Comparison of ENCODE assay signal across 1 cellular context in the genomic region with DNA sequence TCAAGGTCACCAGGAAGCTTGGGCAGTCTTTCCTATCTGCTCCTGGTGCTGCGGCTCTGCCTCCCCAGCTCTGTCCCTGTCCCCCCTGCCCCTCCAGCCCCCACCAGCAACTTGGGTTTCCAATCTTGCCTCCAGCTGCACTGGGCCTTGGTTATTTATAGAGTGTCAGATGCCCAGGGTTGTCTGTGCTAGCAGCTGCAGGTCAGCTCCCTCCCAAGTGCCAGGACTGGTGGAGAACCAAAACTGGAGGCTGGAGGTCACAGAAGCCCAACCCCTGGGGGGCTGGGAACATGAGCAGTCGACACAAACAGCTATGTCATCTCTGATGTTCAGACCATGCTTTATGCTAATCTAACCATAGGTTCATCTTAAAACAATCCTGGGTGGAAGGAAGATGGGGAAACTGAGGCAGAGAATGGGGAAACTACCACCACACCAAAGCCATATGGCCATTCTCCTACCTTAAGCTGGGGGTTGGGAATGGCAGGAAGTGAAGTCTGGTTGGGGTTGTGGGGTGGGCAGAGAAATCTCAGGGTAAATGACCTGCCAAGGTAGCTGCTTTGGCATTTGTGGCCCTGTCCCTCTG.
TF ChIP-seq lines count a peak whose summit lies in the region.

No MANE protein-coding gene starts in this region.

TF ChIP-seq in IMR-90, 13 proteins besides CTCF, POLR2A, EP300 and RAD21:
- no peak for TF ChIP-seq MAFK (IDR thresholded peaks at IDR 0.05; ENCODE audit: low read depth, low read length)
- no peak for TF ChIP-seq CEBPB (IDR thresholded peaks at IDR 0.05; ENCODE audit: low read depth, low read length)
- TF ChIP-seq MXI1 (IDR thresholded peaks at IDR 0.05; ENCODE audit: borderline replicate concordance, low read depth, low read length): no peak
- TF ChIP-seq, protein P1, sequence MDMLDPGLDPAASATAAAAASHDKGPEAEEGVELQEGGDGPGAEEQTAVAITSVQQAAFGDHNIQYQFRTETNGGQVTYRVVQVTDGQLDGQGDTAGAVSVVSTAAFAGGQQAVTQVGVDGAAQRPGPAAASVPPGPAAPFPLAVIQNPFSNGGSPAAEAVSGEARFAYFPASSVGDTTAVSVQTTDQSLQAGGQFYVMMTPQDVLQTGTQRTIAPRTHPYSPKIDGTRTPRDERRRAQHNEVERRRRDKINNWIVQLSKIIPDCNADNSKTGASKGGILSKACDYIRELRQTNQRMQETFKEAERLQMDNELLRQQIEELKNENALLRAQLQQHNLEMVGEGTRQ (IDR thresholded peaks at IDR 0.05; ENCODE audit: low read depth, low read length): no peak
